Comparison of ENCODE assay signal across 10 cellular contexts in the genomic region with DNA sequence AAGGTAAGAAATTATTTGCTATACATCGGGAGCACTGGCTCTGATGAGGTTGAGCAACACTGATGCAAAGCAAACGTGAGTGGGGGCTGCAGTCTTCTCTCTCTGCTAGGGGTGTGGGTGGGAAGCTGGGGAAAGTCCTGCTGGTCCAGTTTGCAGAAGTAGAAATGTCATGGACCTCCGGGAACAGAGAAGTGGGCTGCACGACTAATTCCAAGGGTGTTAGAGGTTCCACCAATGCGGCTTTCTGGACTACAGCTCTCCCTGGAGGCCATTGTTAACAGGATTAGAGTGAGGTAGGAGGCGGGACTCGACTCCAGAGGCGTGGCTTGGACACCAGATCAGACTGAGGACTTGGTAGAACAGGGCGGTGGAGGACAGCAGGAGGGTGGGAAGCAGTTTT. TPM values are rescaled to one million over a fixed set of nuclear protein-coding genes. Genes with fewer than 3 reads are reported as not detected.
DNase-seq lines count a peak whose midpoint lies in the region; ATAC-seq and TF ChIP-seq lines count a peak whose summit lies in the region.
"Had no signal": no experiment of that assay in that cellular context is flagged by ENCODE, and none has a peak within 500 bp of the region (broad histone marks: within the 10 kb centered on the region; RNA-seq: fewer than 3 reads in every experiment).

No MANE protein-coding gene starts in this region.

- TF ChIP-seq CTCF in epithelial cell of esophagus (IDR thresholded peaks at IDR 0.05; ENCODE audit: insufficient read depth, low read depth, low read length, missing control alignments) (peak; percentile 48), gastrocnemius medialis (IDR thresholded peaks at IDR 0.05 in 4 of 5, conservative IDR thresholded peaks at IDR 0.05 in 1 of 5) (no peak)

- TF ChIP-seq POLR2A in gastrocnemius medialis (IDR thresholded peaks at IDR 0.05): no peak

- H3K27ac ChIP-seq in gastrocnemius medialis: no peak overlapping the region
- H3K27ac ChIP-seq: PC-9 had no signal

- peak; percentile 26 for DNase-seq in NCI-H2171 treated with DMSO at 0.1 percent for 48 hours (lab: John Stamatoyannopoulos, UW)
- no peak for DNase-seq in NCI-H2171 (lab: John Stamatoyannopoulos, UW)
- peak; percentile 23 for DNase-seq in NCI-H526 treated with DMSO at 0.1 percent for 48 hours (lab: John Stamatoyannopoulos, UW)
- peak; percentile 75 for DNase-seq in epithelial cell of esophagus (ENCODE audit: low read depth)
- peak in 9 of 10 donors; percentile 19 to 89 (median 31) for DNase-seq in posterior cingulate gyrus
- no peak for DNase-seq in gastrocnemius medialis
- DNase-seq in activated CD4-positive, CD25-positive, alpha-beta regulatory T cell (lab: John Stamatoyannopoulos, UW): no peak
- no peak for DNase-seq in T-helper 2 cell

- intact Hi-C loops in posterior cingulate gyrus (cut with DNase I) (loop anchor here (10.0 kb wide), 1 partner anchor 63 kb away; a partner anchor contains a TSS), gastrocnemius medialis (cut with DNase I; ENCODE audit: low total_unique reads) (no loop called here)

- H3K27me3 ChIP-seq in gastrocnemius medialis: peaks cover 0 to 3% (median 2%) of the 10 kb centered on the region in 3 donors

- ATAC-seq in gastrocnemius medialis: no peak

- in situ Hi-C loops in gastrocnemius medialis (cut with MboI; ENCODE audit: low sequenced_read_pairs in 4 of 4): no loop called here

- H3K4me3 ChIP-seq in epithelial cell of esophagus (ENCODE audit: low read length) (no peak overlapping the region), gastrocnemius medialis (no peak overlapping the region)
- H3K4me3 ChIP-seq: PC-9 had no signal

- no peaks in the 10 kb centered on the region for H3K36me3 ChIP-seq in gastrocnemius medialis

- no peaks in the 10 kb centered on the region for H3K9me3 ChIP-seq in gastrocnemius medialis

- H3K4me1 ChIP-seq in gastrocnemius medialis: no peaks in the 10 kb centered on the region

RNA-seq across cellular contexts. Expression of a gene that starts 5.7 kb away (rescaled TPM):
- total RNA-seq in gastrocnemius medialis: 1 to 10 TPM in 1 of 4 donors, under 1 TPM in 2, not detected in 1; 0.20 to 1.2 (median 0.52) TPM

RNA-seq across cellular contexts. Expression of a gene that starts 46.1 kb away (rescaled TPM):
- not detected for total RNA-seq in gastrocnemius medialis
- total RNA-seq: glomerular endothelial cell had no signal

Comparison
In these comparisons a context has a peak if more than half of its experiments do, and no peak if none do; other contexts are left out.
1. DNase-seq: peak in NCI-H2171 treated with DMSO at 0.1 percent for 48 hours (single experiment), NCI-H526 treated with DMSO at 0.1 percent for 48 hours (single experiment), epithelial cell of esophagus (single experiment) and posterior cingulate gyrus (9 of 10); none in NCI-H2171 (single experiment), gastrocnemius medialis (0 of 2), activated CD4-positive, CD25-positive, alpha-beta regulatory T cell (0 of 4) and T-helper 2 cell (0 of 5).